In the genomic region with DNA sequence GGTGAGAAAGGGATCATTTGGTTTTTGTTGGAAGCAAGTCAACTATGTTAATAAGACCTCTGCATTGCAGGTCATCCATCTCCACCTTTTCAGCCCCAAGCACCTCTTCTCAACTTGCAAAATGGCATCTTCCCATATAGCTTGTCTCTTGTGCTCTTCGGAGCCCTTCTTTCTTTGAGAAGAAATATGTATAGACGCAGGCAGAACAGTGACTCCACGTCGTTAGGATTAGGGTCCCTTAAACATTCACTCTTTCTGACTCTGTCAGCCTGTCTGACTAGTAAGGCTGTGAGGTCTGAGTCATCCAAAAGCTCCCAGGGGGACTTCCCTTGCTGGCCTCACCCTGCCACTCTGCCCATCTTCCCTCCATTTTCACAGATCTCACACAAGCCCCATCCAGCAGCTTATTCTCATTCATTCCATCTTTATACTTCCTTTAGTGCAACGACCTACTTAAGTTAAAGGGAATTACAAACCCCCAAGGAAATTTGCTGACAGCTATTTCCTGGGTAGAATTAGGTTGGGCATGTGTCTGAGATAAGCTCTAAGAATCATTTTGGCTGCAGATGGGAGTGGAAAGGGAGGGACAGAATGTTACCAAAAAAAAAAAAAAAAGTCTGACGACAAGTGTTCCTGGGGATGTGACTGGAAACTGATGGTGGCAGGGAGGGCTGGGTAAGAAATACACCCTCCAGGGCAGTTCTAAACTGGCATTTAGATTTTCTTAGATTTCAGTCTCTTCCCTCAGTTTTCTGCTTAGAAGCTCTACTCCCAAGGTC, we compare ENCODE assay signal across 8 cellular contexts. TPM values are rescaled to one million over a fixed set of nuclear protein-coding genes. Genes with fewer than 3 reads are reported as not detected.
DNase-seq lines count a peak whose midpoint lies in the region; ATAC-seq and TF ChIP-seq lines count a peak whose summit lies in the region.

No MANE protein-coding gene starts in this region.

- peak; percentile 97 for ATAC-seq in GM18520 (IDR thresholded peaks at IDR 0.05; ENCODE audit: unreplicated experiment)
- peak; percentile 71 for ATAC-seq in HG02763 (IDR thresholded peaks at IDR 0.05; ENCODE audit: unreplicated experiment)

- no peaks in the 10 kb centered on the region for H3K4me1 ChIP-seq in Peyer's patch

- H3K4me3 ChIP-seq in lower leg skin (ENCODE audit: low read depth, poor library complexity, severe bottlenecking) (no peak overlapping the region), Peyer's patch (no peak overlapping the region)

- WGBS in lower leg skin, 2 donors, result 25% methylated on average over 6 of the region's 6 CpGs

- H3K27me3 ChIP-seq in Peyer's patch, result no peaks in the 10 kb centered on the region

- TF ChIP-seq CTCF in lower leg skin (IDR thresholded peaks at IDR 0.05), result no peak
- no peak for TF ChIP-seq CTCF in Peyer's patch (IDR thresholded peaks at IDR 0.05)

- H3K27ac ChIP-seq in Peyer's patch, result no peak overlapping the region

- TF ChIP-seq POLR2A in lower leg skin (IDR thresholded peaks at IDR 0.05) (no peak), Peyer's patch (IDR thresholded peaks at IDR 0.05) (no peak)

- H3K9me3 ChIP-seq in Peyer's patch, result no peaks in the 10 kb centered on the region

- H3K36me3 ChIP-seq in Peyer's patch, result no peaks in the 10 kb centered on the region

- DNase-seq in SW480 (ENCODE audit: low spot score) (peak; percentile 25), iPS-NIHi7 (ENCODE audit: extremely low spot score) (peak; percentile 58), NCI-H748 treated with DMSO at 0.1 percent for 48 hours (lab: John Stamatoyannopoulos, UW) (no peak), lower leg skin (ENCODE audit: low spot score in 2 of 2) (no peak), Peyer's patch (no peak), DMS153 treated with DMSO at 0.1 percent for 48 hours (lab: John Stamatoyannopoulos, UW; ENCODE audit: unreplicated experiment) (no peak)

- intact Hi-C loops in lower leg skin (cut with DNase I; ENCODE audit: low total_unique reads), result loop anchor here (10.0 kb wide), 1 partner anchor 70 kb away; no protein-coding TSS in a partner anchor

RNA-seq across cellular contexts. Expression of a gene that starts 37.7 kb away (rescaled TPM):
- total RNA-seq in lower leg skin (10 to 100 TPM; 28.0 to 34.2 (median 30.6) TPM), Peyer's patch (10 to 100 TPM; 16.5 to 37.1 (median 23.2) TPM)

Comparison
In these comparisons a context has a peak if more than half of its experiments do, and no peak if none do; other contexts are left out.
1. DNase-seq: peak in SW480 (single experiment) and iPS-NIHi7 (single experiment); none in NCI-H748 treated with DMSO at 0.1 percent for 48 hours (single experiment), lower leg skin (0 of 2), Peyer's patch (0 of 3) and DMS153 treated with DMSO at 0.1 percent for 48 hours (single experiment).